Comparison of ENCODE assay signal across 15 cellular contexts in the genomic region with DNA sequence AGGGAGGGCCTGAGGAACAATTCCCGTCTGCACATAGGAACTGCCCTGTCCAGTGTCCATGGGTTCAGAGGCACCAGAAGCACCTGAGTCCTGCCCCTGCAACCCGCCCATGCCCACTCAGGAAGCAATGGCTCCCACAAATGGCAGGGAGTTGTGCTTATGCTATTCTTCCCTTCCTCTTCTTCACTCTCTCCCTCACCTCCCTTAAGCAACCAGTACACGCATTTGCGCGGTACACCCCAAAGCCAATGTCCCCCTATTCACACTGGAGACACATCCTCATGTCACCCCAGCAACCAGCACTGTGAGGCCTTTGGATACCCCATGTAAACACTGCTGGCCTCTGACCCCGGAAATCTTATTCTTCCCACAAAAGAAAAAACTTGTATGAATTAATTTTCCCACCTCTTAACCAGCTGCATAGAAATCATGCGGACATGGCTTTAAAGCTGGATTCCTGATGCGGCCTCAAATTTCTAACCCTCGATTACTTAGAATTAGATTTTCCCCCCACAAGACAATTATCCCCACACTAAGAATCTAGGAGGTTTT. TPM values are rescaled to one million over a fixed set of nuclear protein-coding genes. Genes with fewer than 3 reads are reported as not detected.
DNase-seq lines count a peak whose midpoint lies in the region; ATAC-seq, FAIRE-seq and TF ChIP-seq lines count a peak whose summit lies in the region.
"Had no signal": no experiment of that assay in that cellular context is flagged by ENCODE, and none has a peak within 500 bp of the region (broad histone marks: within the 10 kb centered on the region; RNA-seq: fewer than 3 reads in every experiment).

No MANE protein-coding gene starts in this region.

- peak overlapping the region; percentile 67 for H3K27ac ChIP-seq in CD4-positive, alpha-beta T cell (ENCODE audit: low read depth, low read length)
- H3K27ac ChIP-seq in dorsolateral prefrontal cortex (peak overlapping the region in 47 of 59 donors; percentile 2 to 81 (median 41)), trophoblast cell (ENCODE audit: low read depth, low read length) (no peak overlapping the region), WERI-Rb-1 (no peak overlapping the region)
- H3K27ac ChIP-seq: HL-60 had no signal

- H4K20me1 ChIP-seq in Loucy (ENCODE audit: insufficient read depth, low read length, poor library complexity, severe bottlenecking) = peaks cover 9% of the 10 kb centered on the region

- peaks cover 17% of the 10 kb centered on the region for H3K79me1 ChIP-seq in trophoblast cell (ENCODE audit: low read length)

- H4K12ac ChIP-seq in trophoblast cell (ENCODE audit: low read depth, low read length) = no peak overlapping the region

- H4K91ac ChIP-seq in trophoblast cell (ENCODE audit: low read depth, low read length) = peak overlapping the region; percentile 79

- TF ChIP-seq CTCF in CD4-positive, alpha-beta T cell (IDR thresholded peaks at IDR 0.05) = no peak
- no peak for TF ChIP-seq CTCF in Loucy (conservative IDR thresholded peaks at IDR 0.05; ENCODE audit: low read length)
- TF ChIP-seq CTCF in dorsolateral prefrontal cortex (IDR thresholded peaks at IDR 0.05 in 54 of 56, conservative IDR thresholded peaks at IDR 0.05 in 2 of 56; ENCODE audit: low read depth in 1 of 56, partially characterized antibody in 56 of 56) = no peak
- no peak for TF ChIP-seq CTCF in WERI-Rb-1 (IDR thresholded peaks at IDR 0.05; ENCODE audit: low read depth, low read length)

- H2AFZ ChIP-seq in Loucy (ENCODE audit: low read length) (no peak overlapping the region), trophoblast cell (ENCODE audit: insufficient read depth, low read length, poor library complexity) (no peak overlapping the region)

- peak overlapping the region; percentile 60 for H3K18ac ChIP-seq in trophoblast cell (ENCODE audit: low read length)

- DNase-seq in CD4-positive, alpha-beta T cell = no peak
- DNase-seq in dorsolateral prefrontal cortex (no peak), trophoblast cell (no peak), RCC 7860 (ENCODE audit: low spot score) (no peak), WERI-Rb-1 (no peak)
- DNase-seq: activated CD8-positive, alpha-beta memory T cell treated with anti-CD3 and anti-CD28 coated beads for 24 hours; effector CD8-positive, alpha-beta T cell; NCI-H2171 treated with DMSO at 0.1 percent for 48 hours; nucleus accumbens had no signal

- no CpG with 5 or more reads among the region's 9 CpGs for WGBS in trophoblast cell (ENCODE audit: extremely low coverage, insufficient coverage, insufficient read length)

- peak overlapping the region; percentile 43 for H3K4me3 ChIP-seq in Loucy (ENCODE audit: low read length, poor library complexity, severe bottlenecking)
- H3K4me3 ChIP-seq in dorsolateral prefrontal cortex = no peak overlapping the region
- no peak overlapping the region for H3K4me3 ChIP-seq in trophoblast cell (ENCODE audit: low read depth, low read length)
- no peak overlapping the region for H3K4me3 ChIP-seq in WERI-Rb-1 (ENCODE audit: low read depth, low read length)

- no peak overlapping the region for H3K27ac Mint-ChIP-seq in CD4-positive, alpha-beta T cell
- H3K27ac Mint-ChIP-seq: brain had no signal

- H2AK5ac ChIP-seq in trophoblast cell (ENCODE audit: low read length) = peak overlapping the region; percentile 91

- POLR2A ChIA-PET in CD4-positive, alpha-beta T cell (lab: Charles Lee) = interaction anchor here (1.6 to 1.9 kb wide), 4 partner anchors 13 to 150 kb away, joined by 3 to 17 read pairs (median 9); no protein-coding TSS in a partner anchor

- H2BK120ac ChIP-seq in trophoblast cell (ENCODE audit: insufficient read depth, low read length, poor library complexity) = peak overlapping the region; percentile 74

- CTCF ChIA-PET in CD4-positive, alpha-beta T cell (lab: Charles Lee) = interaction anchor here (2.3 kb wide), 1 partner anchor 16 kb away, joined by 8 read pairs; no protein-coding TSS in a partner anchor

- H3K4me2 ChIP-seq in Loucy (ENCODE audit: low read depth, low read length, poor library complexity, severe bottlenecking) = peak overlapping the region; percentile 66
- no peak overlapping the region for H3K4me2 ChIP-seq in trophoblast cell (ENCODE audit: low read length)

- peaks cover 11% of the 10 kb centered on the region; the same call in 1 of the 2 replicates for H3K36me3 ChIP-seq in Loucy (ENCODE audit: insufficient read depth, low read length)
- H3K36me3 ChIP-seq in trophoblast cell (ENCODE audit: control insufficient read depth in 1 of 2, insufficient read depth in 2 of 2, low read length in 2 of 2) = peaks cover 0 to 2% of the 10 kb centered on the region in 2 experiments
- no peaks in the 10 kb centered on the region for H3K36me3 ChIP-seq in WERI-Rb-1

- no peaks in the 10 kb centered on the region for H3K4me1 Mint-ChIP-seq in CD4-positive, alpha-beta T cell (ENCODE audit: low read depth)

- intact Hi-C loops in CD4-positive, alpha-beta T cell (cut with DNase I, micrococcal nuclease) = no loop called here
- intact Hi-C loops in dorsolateral prefrontal cortex (cut with DNase I) = no loop called here

- peaks cover under 1% of the 10 kb centered on the region; the same call in 1 of the 2 replicates for H3F3A ChIP-seq in Loucy (ENCODE audit: low read depth)

- peak overlapping the region; percentile 29 for H3K4ac ChIP-seq in trophoblast cell (ENCODE audit: low read depth, low read length)

- H3K9ac ChIP-seq in Loucy (ENCODE audit: low read depth, low read length, poor library complexity, severe bottlenecking) = peak overlapping the region; percentile 53
- no peak overlapping the region for H3K9ac ChIP-seq in trophoblast cell (ENCODE audit: low read length)

- peaks cover 44% of the 10 kb centered on the region for H3K36me3 Mint-ChIP-seq in CD4-positive, alpha-beta T cell (ENCODE audit: low read depth)

- peak overlapping the region; percentile 81 for H2BK12ac ChIP-seq in trophoblast cell (ENCODE audit: low read length)

- no peak for ATAC-seq in CD4-positive, alpha-beta T cell (ENCODE audit: poor library complexity)
- ATAC-seq in HG02870 (IDR thresholded peaks at IDR 0.05; ENCODE audit: unreplicated experiment) (no peak), HG03139 (IDR thresholded peaks at IDR 0.05; ENCODE audit: unreplicated experiment) (no peak)
- ATAC-seq: HCT116 had no signal

- no peak overlapping the region for H3K23ac ChIP-seq in trophoblast cell (ENCODE audit: low read length)

- H3K14ac ChIP-seq in trophoblast cell (ENCODE audit: low read length) = peak overlapping the region; percentile 71

- H3K79me2 ChIP-seq in Loucy (ENCODE audit: insufficient read depth, low read length) (peaks cover 91% of the 10 kb centered on the region), trophoblast cell (ENCODE audit: control insufficient read depth, insufficient read depth, low read length, poor library complexity) (peaks cover 6% of the 10 kb centered on the region)

- peak overlapping the region; percentile 54 for H4K8ac ChIP-seq in trophoblast cell (ENCODE audit: low read depth, low read length)

- no peak for FAIRE-seq in RCC 7860 (lab: Jason Lieb, UNC)

- no peaks in the 10 kb centered on the region for H3K9me2 ChIP-seq in Loucy (replicated peaks; ENCODE audit: low read depth, low read length)

- no peaks in the 10 kb centered on the region for H3K27me3 Mint-ChIP-seq in CD4-positive, alpha-beta T cell
- H3K27me3 Mint-ChIP-seq: brain had no signal

- H3K27me3 ChIP-seq in CD4-positive, alpha-beta T cell (ENCODE audit: control insufficient read depth, insufficient read depth, low read length) = no peaks in the 10 kb centered on the region
- H3K27me3 ChIP-seq in Loucy (ENCODE audit: insufficient read depth, low read length, poor library complexity, severe bottlenecking) = no peaks in the 10 kb centered on the region
- no peaks in the 10 kb centered on the region for H3K27me3 ChIP-seq in dorsolateral prefrontal cortex
- H3K27me3 ChIP-seq in trophoblast cell (ENCODE audit: insufficient read depth, low read length) = no peaks in the 10 kb centered on the region
- H3K27me3 ChIP-seq in WERI-Rb-1 (ENCODE audit: insufficient read depth, low read depth, severe bottlenecking) = no peaks in the 10 kb centered on the region

- peaks cover 100% of the 10 kb centered on the region for H3K4me1 ChIP-seq in Loucy (ENCODE audit: insufficient read depth, low read length, poor library complexity, severe bottlenecking)
- peaks cover 22 to 28% of the 10 kb centered on the region in 2 experiments for H3K4me1 ChIP-seq in trophoblast cell (ENCODE audit: control insufficient read depth in 1 of 2, insufficient read depth in 2 of 2, low read length in 2 of 2)

- H2BK5ac ChIP-seq in trophoblast cell (ENCODE audit: low read depth, low read length, poor library complexity) = no peak overlapping the region

- no peak overlapping the region for H3K4me3 Mint-ChIP-seq in CD4-positive, alpha-beta T cell
- H3K4me3 Mint-ChIP-seq: brain had no signal

- no peaks in the 10 kb centered on the region for H3K9me3 Mint-ChIP-seq in CD4-positive, alpha-beta T cell
- H3K9me3 Mint-ChIP-seq: brain had no signal

- H3K9me3 ChIP-seq in CD4-positive, alpha-beta T cell (ENCODE audit: control insufficient read depth, low read length) = no peaks in the 10 kb centered on the region
- H3K9me3 ChIP-seq in Loucy (ENCODE audit: insufficient read depth, low read depth, low read length) = no peaks in the 10 kb centered on the region
- H3K9me3 ChIP-seq in trophoblast cell (ENCODE audit: insufficient read depth, low read depth, low read length) = no peaks in the 10 kb centered on the region
- no peaks in the 10 kb centered on the region for H3K9me3 ChIP-seq in WERI-Rb-1 (ENCODE audit: severe bottlenecking)

RNA-seq across cellular contexts. Expression of gene FYN, which starts 30.9 kb away (rescaled TPM):
- 100 to 1,000 TPM; 419 TPM for total RNA-seq in CD4-positive, alpha-beta T cell
- total RNA-seq in dorsolateral prefrontal cortex = 100 to 1,000 TPM; 174 to 413 (median 233) TPM
- polyA plus RNA-seq in trophoblast cell (2013) = 78.0 and 85.2 TPM in 2 replicates

Comparison
In these comparisons a context has a peak if more than half of its experiments do, and no peak if none do; other contexts are left out.
1. H3K27ac ChIP-seq: peak in CD4-positive, alpha-beta T cell (single experiment) and dorsolateral prefrontal cortex (47 of 59); none in trophoblast cell (single experiment) and WERI-Rb-1 (single experiment).